13 cellular contexts compared by ENCODE assay signal in genomic region chr17:71600137-71600789, GRCh38.
"Had no signal": no experiment of that assay in that cellular context is flagged by ENCODE, and none has a peak within 500 bp of the region (broad histone marks: within the 10 kb centered on the region; RNA-seq: fewer than 3 reads in every experiment).

No MANE protein-coding gene starts in this region.

- H3K27me3 ChIP-seq: adrenal gland, hepatocyte, tibial nerve had no signal

- H3K27ac ChIP-seq: adrenal gland, coronary artery, hepatocyte, parathyroid adenoma, tibial nerve had no signal

- DNase-seq: activated CD4-positive, alpha-beta T cell treated with anti-CD3 and anti-CD28 coated beads, Interleukin-2, amount 50 U/mL, for 4 hours; activated CD4-positive, CD25-positive, alpha-beta regulatory T cell treated with anti-CD3 and anti-CD28 coated beads, Interleukin-2, amount 50 U/mL, for 72 hours; activated naive CD4-positive, alpha-beta T cell treated with anti-CD3 and anti-CD28 coated beads, Interleukin-2, amount 50 U/mL, for 16 hours; activated T-cell treated with anti-CD3 and anti-CD28 coated beads, Interleukin-2, amount 50 U/mL, for 1 hour; adrenal gland; central memory CD4-positive, alpha-beta T cell; effector CD8-positive, alpha-beta T cell; kidney; naive B cell had no signal

- H3K36me3 ChIP-seq: adrenal gland, tibial nerve had no signal

- H3K9ac ChIP-seq: parathyroid adenoma had no signal

- H3K4me2 ChIP-seq: hepatocyte had no signal

- H3K79me2 ChIP-seq: hepatocyte, parathyroid adenoma had no signal

- H2AFZ ChIP-seq: hepatocyte, parathyroid adenoma had no signal

- H3K4me3 ChIP-seq: adrenal gland, coronary artery, hepatocyte, tibial nerve had no signal

- H3K4me1 ChIP-seq: adrenal gland, parathyroid adenoma, tibial nerve had no signal

- H3K9me3 ChIP-seq: adrenal gland, tibial nerve had no signal
